2 cellular contexts compared by ENCODE assay signal in genomic region chr11:104624021-104624420, GRCh38.
TF ChIP-seq lines count a peak whose summit lies in the region.

No MANE protein-coding gene starts in this region.

TF ChIP-seq in SK-N-SH, 30 proteins besides CTCF, POLR2A, EP300 and RAD21 (continued from another document):
- TF ChIP-seq, protein P1, sequence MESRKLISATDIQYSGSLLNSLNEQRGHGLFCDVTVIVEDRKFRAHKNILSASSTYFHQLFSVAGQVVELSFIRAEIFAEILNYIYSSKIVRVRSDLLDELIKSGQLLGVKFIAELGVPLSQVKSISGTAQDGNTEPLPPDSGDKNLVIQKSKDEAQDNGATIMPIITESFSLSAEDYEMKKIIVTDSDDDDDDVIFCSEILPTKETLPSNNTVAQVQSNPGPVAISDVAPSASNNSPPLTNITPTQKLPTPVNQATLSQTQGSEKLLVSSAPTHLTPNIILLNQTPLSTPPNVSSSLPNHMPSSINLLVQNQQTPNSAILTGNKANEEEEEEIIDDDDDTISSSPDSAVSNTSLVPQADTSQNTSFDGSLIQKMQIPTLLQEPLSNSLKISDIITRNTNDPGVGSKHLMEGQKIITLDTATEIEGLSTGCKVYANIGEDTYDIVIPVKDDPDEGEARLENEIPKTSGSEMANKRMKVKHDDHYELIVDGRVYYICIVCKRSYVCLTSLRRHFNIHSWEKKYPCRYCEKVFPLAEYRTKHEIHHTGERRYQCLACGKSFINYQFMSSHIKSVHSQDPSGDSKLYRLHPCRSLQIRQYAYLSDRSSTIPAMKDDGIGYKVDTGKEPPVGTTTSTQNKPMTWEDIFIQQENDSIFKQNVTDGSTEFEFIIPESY (IDR thresholded peaks at IDR 0.05; ENCODE audit: borderline replicate concordance, low read depth), result no peak
- no peak for TF ChIP-seq MEF2A (IDR thresholded peaks at IDR 0.05; ENCODE audit: borderline replicate concordance, low read depth)
- no peak for TF ChIP-seq RCOR1 (IDR thresholded peaks at IDR 0.05; ENCODE audit: low read length)
- no peak for TF ChIP-seq JUND (IDR thresholded peaks at IDR 0.05)
- TF ChIP-seq YY1 (IDR thresholded peaks at IDR 0.05; ENCODE audit: low read depth), result no peak
- no peak for TF ChIP-seq ELF1 (IDR thresholded peaks at IDR 0.05)
- TF ChIP-seq SMC3 (IDR thresholded peaks at IDR 0.05; ENCODE audit: low read depth, low read length), result no peak
- TF ChIP-seq, protein P2, sequence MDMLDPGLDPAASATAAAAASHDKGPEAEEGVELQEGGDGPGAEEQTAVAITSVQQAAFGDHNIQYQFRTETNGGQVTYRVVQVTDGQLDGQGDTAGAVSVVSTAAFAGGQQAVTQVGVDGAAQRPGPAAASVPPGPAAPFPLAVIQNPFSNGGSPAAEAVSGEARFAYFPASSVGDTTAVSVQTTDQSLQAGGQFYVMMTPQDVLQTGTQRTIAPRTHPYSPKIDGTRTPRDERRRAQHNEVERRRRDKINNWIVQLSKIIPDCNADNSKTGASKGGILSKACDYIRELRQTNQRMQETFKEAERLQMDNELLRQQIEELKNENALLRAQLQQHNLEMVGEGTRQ (IDR thresholded peaks at IDR 0.05; ENCODE audit: borderline replicate concordance, low read depth, low read length), result no peak
- TF ChIP-seq EZH2phosphoT487 (IDR thresholded peaks at IDR 0.05; ENCODE audit: borderline replicate concordance, low read depth), result no peak
- TF ChIP-seq USF1 (IDR thresholded peaks at IDR 0.05; ENCODE audit: borderline replicate concordance, low read depth), result no peak
- no peak for TF ChIP-seq RFX5 (IDR thresholded peaks at IDR 0.05; ENCODE audit: low read length)

TF ChIP-seq in SK-N-SH treated with all-trans-retinoic acid at 6 μM for 48 hours, 23 proteins besides CTCF, POLR2A, EP300 and RAD21 (continued from another document):
- no peak for TF ChIP-seq CSRNP3 (CRISPR knock-in tag; IDR thresholded peaks at IDR 0.05)
- no peak for TF ChIP-seq ZNF70 (CRISPR knock-in tag; IDR thresholded peaks at IDR 0.05)
- no peak for TF ChIP-seq TSHZ2 (CRISPR knock-in tag; IDR thresholded peaks at IDR 0.05)
- TF ChIP-seq RARB (CRISPR knock-in tag; IDR thresholded peaks at IDR 0.05), result no peak
